In genomic region chr18:63676526-63676925, GRCh38 we compare ENCODE assay signal across 8 cellular contexts. TPM values are rescaled to one million over a fixed set of nuclear protein-coding genes. Genes with fewer than 3 reads are reported as not detected.
DNase-seq lines count a peak whose midpoint lies in the region; ATAC-seq, FAIRE-seq and TF ChIP-seq lines count a peak whose summit lies in the region.

No MANE protein-coding gene starts in this region.

- no peak overlapping the region for H2AFZ ChIP-seq in mammary epithelial cell (ENCODE audit: low read depth, low read length)

- 55% methylated on average over 4 of the region's 4 CpGs for WGBS in mammary epithelial cell (ENCODE audit: low coverage, missing lambda C conversion rate)

- in situ Hi-C loops in mammary epithelial cell (cut with MboI; ENCODE audit: low sequenced_read_pairs in 2 of 2), result no loop called here

- no peaks in the 10 kb centered on the region for H3K27me3 ChIP-seq in mammary epithelial cell (ENCODE audit: insufficient read depth, low read length)

- H3K36me3 ChIP-seq in mammary epithelial cell (ENCODE audit: insufficient read depth, low read length), result no peaks in the 10 kb centered on the region

- no TSS peak for BruUV-seq in mammary epithelial cell (replicated peaks; lab: Mats Ljungman, UMichigan)

- CTCF ChIA-PET in mammary epithelial cell (lab: Charles Lee; ENCODE audit: low non-redundant PET), result no interaction called here

- H3K4me3 ChIP-seq in mammary epithelial cell (replicated peaks in 1 of 3; ENCODE audit: insufficient read depth in 1 of 3, low read depth in 2 of 3, low read length in 3 of 3), result no peak overlapping the region

- peaks cover 5% of the 10 kb centered on the region for H3K9me3 ChIP-seq in mammary epithelial cell (replicated peaks; ENCODE audit: insufficient read depth, low read length)

- peaks cover 8% of the 10 kb centered on the region for H3K4me1 ChIP-seq in mammary epithelial cell (ENCODE audit: insufficient read depth, low read length)

- H4K20me1 ChIP-seq in mammary epithelial cell (ENCODE audit: insufficient read depth, low read length), result no peaks in the 10 kb centered on the region

- no peak overlapping the region for H3K27ac ChIP-seq in mammary epithelial cell (ENCODE audit: insufficient read depth, low read depth, low read length)
- no peak overlapping the region for H3K27ac ChIP-seq in caudate nucleus (ENCODE audit: low read depth, low read length)

- intact Hi-C loops in mammary epithelial cell (cut with micrococcal nuclease), result loop anchor here (1.0 to 5.0 kb wide), 8 partner anchors 64 to 260 kb away; partner anchors contain the start of gene SERPINB13

- no peaks in the 10 kb centered on the region for H3K79me2 ChIP-seq in mammary epithelial cell (ENCODE audit: insufficient read depth, low read length)

- FAIRE-seq in D721Med (lab: Jason Lieb, UNC) (no peak), RCC 7860 (lab: Jason Lieb, UNC) (no peak)

- dilution Hi-C loops in mammary epithelial cell (cut with HindIII; ENCODE audit: low sequenced_read_pairs), result no loop called here

- H3K4me2 ChIP-seq in mammary epithelial cell (ENCODE audit: insufficient read depth, low read depth, low read length), result no peak overlapping the region

- ATAC-seq in GM21360 (IDR thresholded peaks at IDR 0.05; ENCODE audit: unreplicated experiment), result peak; percentile 67

- DNase-seq in D721Med (ENCODE audit: insufficient read length, low spot score), result no peak
- DNase-seq in LoVo (ENCODE audit: low spot score), result peak; percentile 7
- DNase-seq in mammary epithelial cell, result peak; percentile 35
- DNase-seq in caudate nucleus (lab: John Stamatoyannopoulos, UW), result no peak
- DNase-seq in NCI-H2171 (lab: John Stamatoyannopoulos, UW), result no peak
- DNase-seq in RCC 7860 (ENCODE audit: low spot score), result no peak
- DNase-seq in NK-92 (lab: John Stamatoyannopoulos, UW; ENCODE audit: unreplicated experiment), result no peak

- H3K9ac ChIP-seq in mammary epithelial cell (ENCODE audit: insufficient read depth, low read length), result no peak overlapping the region

- TF ChIP-seq CTCF in D721Med (IDR thresholded peaks at IDR 0.05; ENCODE audit: insufficient read depth, missing control alignments) (peak; percentile 6), mammary epithelial cell (conservative IDR thresholded peaks at IDR 0.05 in 1 of 2, IDR thresholded peaks at IDR 0.05 in 1 of 2; ENCODE audit: extremely low read depth in 1 of 2, insufficient read depth in 1 of 2, low read depth in 1 of 2, low read length in 2 of 2) (peak; percentile 78 to 85)

RNA-seq across cellular contexts. Expression of gene SERPINB3, which starts 14.8 kb away (rescaled TPM):
- total RNA-seq in mammary epithelial cell, result 10 to 100 TPM in 1 of 2 donors, 1 to 10 TPM in 1; 2.4 to 12.7 TPM
- 12.3 TPM for polyA plus RNA-seq in mammary epithelial cell
- 10.6 TPM for polyA minus RNA-seq in mammary epithelial cell

RNA-seq across cellular contexts. Expression of gene SERPINB11, which starts 26.2 kb away (rescaled TPM):
- total RNA-seq in mammary epithelial cell, result not detected
- polyA plus RNA-seq in mammary epithelial cell, result not detected
- not detected for polyA minus RNA-seq in mammary epithelial cell

RNA-seq across cellular contexts. Expression of gene SERPINB4, which starts 32.5 kb away (rescaled TPM):
- 1 to 10 TPM in 1 of 2 donors, under 1 TPM in 1; 0.35 to 1.5 TPM for total RNA-seq in mammary epithelial cell
- 1.3 TPM for polyA plus RNA-seq in mammary epithelial cell
- not detected for polyA minus RNA-seq in mammary epithelial cell

Comparison
In these comparisons a context has a peak if more than half of its experiments do, and no peak if none do; other contexts are left out.
1. DNase-seq: peak in LoVo (single experiment) and mammary epithelial cell (single experiment); none in D721Med (single experiment), caudate nucleus (0 of 61), NCI-H2171 (single experiment), RCC 7860 (single experiment) and NK-92 (single experiment).